Comparison of ENCODE assay signal across 7 cellular contexts in genomic region chr18:59142800-59143416, GRCh38. TPM values are rescaled to one million over a fixed set of nuclear protein-coding genes. Genes with fewer than 3 reads are reported as not detected.
DNase-seq lines count a peak whose midpoint lies in the region; ATAC-seq and TF ChIP-seq lines count a peak whose summit lies in the region.
"Not testable (repeated sequence)": the region's sequence is repeated elsewhere in the genome, so short reads cannot be mapped to it uniquely, and the experiment has no call there.

No MANE protein-coding gene starts in this region.

- peak overlapping the region; percentile 43 for H3K4me3 ChIP-seq in GM08714 (ENCODE audit: low read length)
- peak overlapping the region in 16 of 59 donors; percentile 1 to 98 (median 87) for H3K4me3 ChIP-seq in dorsolateral prefrontal cortex

- not testable (repeated sequence) for H3K9me3 ChIP-seq in T-helper 17 cell (ENCODE audit: control insufficient read depth, low read length, poor library complexity, severe bottlenecking)

- not testable (repeated sequence) for H3K27me3 Mint-ChIP-seq in T-helper 17 cell; activated T-cell treated with anti-CD3 and anti-CD28 coated beads, Interleukin-2, amount 50 U/mL, for 4 hours (ENCODE audit: low read depth); progenitor cell of endocrine pancreas

- not testable (repeated sequence) for H3K9me3 Mint-ChIP-seq in activated T-cell treated with anti-CD3 and anti-CD28 coated beads, Interleukin-2, amount 50 U/mL, for 4 hours; progenitor cell of endocrine pancreas (ENCODE audit: low read depth)

- not testable (repeated sequence) for H3K36me3 Mint-ChIP-seq in T-helper 17 cell (ENCODE audit: low read depth); activated T-cell treated with anti-CD3 and anti-CD28 coated beads, Interleukin-2, amount 50 U/mL, for 4 hours (ENCODE audit: insufficient read depth); progenitor cell of endocrine pancreas (ENCODE audit: insufficient read depth)

- intact Hi-C loops in dorsolateral prefrontal cortex (cut with DNase I), result not testable (repeated sequence)

- H3K4me3 Mint-ChIP-seq in T-helper 17 cell, result peak overlapping the region; percentile 94
- peak overlapping the region; percentile 95 for H3K4me3 Mint-ChIP-seq in activated T-cell treated with anti-CD3 and anti-CD28 coated beads, Interleukin-2, amount 50 U/mL, for 4 hours
- peak overlapping the region; percentile 95 for H3K4me3 Mint-ChIP-seq in progenitor cell of endocrine pancreas (ENCODE audit: low read depth)

- H3K27ac ChIP-seq in dorsolateral prefrontal cortex, result peak overlapping the region in 32 of 59 donors; percentile 6 to 94 (median 88)

- not testable (repeated sequence) for ATAC-seq in T-helper 17 cell; activated T-cell treated with anti-CD3 and anti-CD28 coated beads, Interleukin-2, amount 50 U/mL, for 4 hours

- DNase-seq in NCI-H1092 treated with DMSO at 0.1 percent for 48 hours (lab: John Stamatoyannopoulos, UW), result peak; percentile 72
- DNase-seq in NCI-H748 (lab: John Stamatoyannopoulos, UW; ENCODE audit: unreplicated experiment), result peak; percentile 45
- DNase-seq in T-helper 17 cell; activated T-cell treated with anti-CD3 and anti-CD28 coated beads, Interleukin-2, amount 50 U/mL, for 4 hours; dorsolateral prefrontal cortex; progenitor cell of endocrine pancreas (ENCODE audit: low spot score, unreplicated experiment): not testable (repeated sequence)

- H3K27ac Mint-ChIP-seq in T-helper 17 cell, result peak overlapping the region; percentile 92
- H3K27ac Mint-ChIP-seq in progenitor cell of endocrine pancreas, result peak overlapping the region; percentile 100

- H3K27me3 ChIP-seq in dorsolateral prefrontal cortex, result not testable (repeated sequence)

- H3K4me1 Mint-ChIP-seq in T-helper 17 cell (peaks cover 56% of the 10 kb centered on the region), progenitor cell of endocrine pancreas (ENCODE audit: low read depth) (peaks cover 40% of the 10 kb centered on the region)
- H3K4me1 Mint-ChIP-seq in activated T-cell treated with anti-CD3 and anti-CD28 coated beads, Interleukin-2, amount 50 U/mL, for 4 hours (ENCODE audit: low read depth), result peaks cover 65% of the 10 kb centered on the region

- TF ChIP-seq CTCF in dorsolateral prefrontal cortex (IDR thresholded peaks at IDR 0.05 in 54 of 56, conservative IDR thresholded peaks at IDR 0.05 in 2 of 56; ENCODE audit: low read depth in 1 of 56, partially characterized antibody in 56 of 56); progenitor cell of endocrine pancreas (IDR thresholded peaks at IDR 0.05; ENCODE audit: unreplicated experiment): not testable (repeated sequence)

RNA-seq across cellular contexts. Expression of gene SEC11C, which starts 3.2 kb away (rescaled TPM):
- total RNA-seq in T-helper 17 cell (10 to 100 TPM; 77.7 to 78.9 TPM), dorsolateral prefrontal cortex (100 to 1,000 TPM in 61 of 120 experiments, 10 to 100 TPM in 59; 57.2 to 173 (median 101) TPM), progenitor cell of endocrine pancreas (86.1 and 91.9 TPM in 2 replicates)
- 100 to 1,000 TPM; 126 to 152 (median 134) TPM for total RNA-seq in activated T-cell treated with anti-CD3 and anti-CD28 coated beads, Interleukin-2, amount 50 U/mL, for 4 hours
